ENCODE assay signal across 8 cellular contexts in genomic region chr20:43983359-43983758, GRCh38.
DNase-seq lines count a peak whose midpoint lies in the region; ATAC-seq and TF ChIP-seq lines count a peak whose summit lies in the region.

No MANE protein-coding gene starts in this region.

- peaks cover 9% of the 10 kb centered on the region for H3K4me1 Mint-ChIP-seq in activated naive CD8-positive, alpha-beta T cell treated with anti-CD3 and anti-CD28 coated beads, Interleukin-2, amount 10 ng/mL, durations not matched to agents 7 days and 5 days
- H3K4me1 Mint-ChIP-seq in osteocyte (ENCODE audit: unreplicated experiment), result no peaks in the 10 kb centered on the region

- peaks cover 31% of the 10 kb centered on the region for H3K27me3 Mint-ChIP-seq in activated naive CD8-positive, alpha-beta T cell treated with anti-CD3 and anti-CD28 coated beads, Interleukin-2, amount 10 ng/mL, durations not matched to agents 7 days and 5 days
- H3K27me3 Mint-ChIP-seq in osteocyte (ENCODE audit: unreplicated experiment), result peaks cover 39% of the 10 kb centered on the region

- POLR2A ChIA-PET in activated naive CD8-positive, alpha-beta T cell treated with anti-CD3 and anti-CD28 coated beads, Interleukin-2, amount 10 ng/mL, durations not matched to agents 7 days and 5 days (lab: Charles Lee), result no interaction called here

- peak; percentile 27 for TF ChIP-seq CTCF in osteocyte (IDR thresholded peaks at IDR 0.05)

- DNase-seq in ELR (ENCODE audit: low read depth), result peak; percentile 32
- DNase-seq in NAMALWA (ENCODE audit: low spot score), result peak; percentile 37
- peak; percentile 45 for DNase-seq in activated naive CD8-positive, alpha-beta T cell treated with anti-CD3 and anti-CD28 coated beads, Interleukin-2, amount 10 ng/mL, durations not matched to agents 7 days and 5 days
- DNase-seq in osteocyte (ENCODE audit: extremely low spot score, unreplicated experiment), result peak; percentile 73
- no peak for DNase-seq in SHP77 treated with DMSO at 0.1 percent for 48 hours (lab: John Stamatoyannopoulos, UW)
- DNase-seq in NCI-H524 (lab: John Stamatoyannopoulos, UW), result no peak

- peaks cover 1% of the 10 kb centered on the region for H3K9me3 Mint-ChIP-seq in activated naive CD8-positive, alpha-beta T cell treated with anti-CD3 and anti-CD28 coated beads, Interleukin-2, amount 10 ng/mL, durations not matched to agents 7 days and 5 days
- H3K9me3 Mint-ChIP-seq in osteocyte (ENCODE audit: unreplicated experiment), result no peaks in the 10 kb centered on the region

- H3K4me3 Mint-ChIP-seq in activated naive CD8-positive, alpha-beta T cell treated with anti-CD3 and anti-CD28 coated beads, Interleukin-2, amount 10 ng/mL, durations not matched to agents 7 days and 5 days, result no peak overlapping the region
- no peak overlapping the region for H3K4me3 Mint-ChIP-seq in osteocyte (ENCODE audit: unreplicated experiment)

- H3K36me3 Mint-ChIP-seq in activated naive CD8-positive, alpha-beta T cell treated with anti-CD3 and anti-CD28 coated beads, Interleukin-2, amount 10 ng/mL, durations not matched to agents 7 days and 5 days, result no peaks in the 10 kb centered on the region
- no peaks in the 10 kb centered on the region for H3K36me3 Mint-ChIP-seq in osteocyte (ENCODE audit: unreplicated experiment)

- peak; percentile 39 for ATAC-seq in activated naive CD8-positive, alpha-beta T cell treated with anti-CD3 and anti-CD28 coated beads, Interleukin-2, amount 10 ng/mL, durations not matched to agents 7 days and 5 days (ENCODE audit: low read depth)
- ATAC-seq in GM18858 (IDR thresholded peaks at IDR 0.05; ENCODE audit: unreplicated experiment), result no peak
- no peak for ATAC-seq in GM21390 (IDR thresholded peaks at IDR 0.05; ENCODE audit: unreplicated experiment)

- no peak overlapping the region for H3K27ac Mint-ChIP-seq in activated naive CD8-positive, alpha-beta T cell treated with anti-CD3 and anti-CD28 coated beads, Interleukin-2, amount 10 ng/mL, durations not matched to agents 7 days and 5 days
- no peak overlapping the region for H3K27ac Mint-ChIP-seq in osteocyte (ENCODE audit: unreplicated experiment)

Comparison
In these comparisons a context has a peak if more than half of its experiments do, and no peak if none do; other contexts are left out.
1. DNase-seq: peak in ELR (single experiment), NAMALWA (single experiment), activated naive CD8-positive, alpha-beta T cell treated with anti-CD3 and anti-CD28 coated beads, Interleukin-2, amount 10 ng/mL, durations not matched to agents 7 days and 5 days (single experiment) and osteocyte (single experiment); none in SHP77 treated with DMSO at 0.1 percent for 48 hours (single experiment) and NCI-H524 (0 of 2).